8 cellular contexts compared by ENCODE assay signal in the genomic region with DNA sequence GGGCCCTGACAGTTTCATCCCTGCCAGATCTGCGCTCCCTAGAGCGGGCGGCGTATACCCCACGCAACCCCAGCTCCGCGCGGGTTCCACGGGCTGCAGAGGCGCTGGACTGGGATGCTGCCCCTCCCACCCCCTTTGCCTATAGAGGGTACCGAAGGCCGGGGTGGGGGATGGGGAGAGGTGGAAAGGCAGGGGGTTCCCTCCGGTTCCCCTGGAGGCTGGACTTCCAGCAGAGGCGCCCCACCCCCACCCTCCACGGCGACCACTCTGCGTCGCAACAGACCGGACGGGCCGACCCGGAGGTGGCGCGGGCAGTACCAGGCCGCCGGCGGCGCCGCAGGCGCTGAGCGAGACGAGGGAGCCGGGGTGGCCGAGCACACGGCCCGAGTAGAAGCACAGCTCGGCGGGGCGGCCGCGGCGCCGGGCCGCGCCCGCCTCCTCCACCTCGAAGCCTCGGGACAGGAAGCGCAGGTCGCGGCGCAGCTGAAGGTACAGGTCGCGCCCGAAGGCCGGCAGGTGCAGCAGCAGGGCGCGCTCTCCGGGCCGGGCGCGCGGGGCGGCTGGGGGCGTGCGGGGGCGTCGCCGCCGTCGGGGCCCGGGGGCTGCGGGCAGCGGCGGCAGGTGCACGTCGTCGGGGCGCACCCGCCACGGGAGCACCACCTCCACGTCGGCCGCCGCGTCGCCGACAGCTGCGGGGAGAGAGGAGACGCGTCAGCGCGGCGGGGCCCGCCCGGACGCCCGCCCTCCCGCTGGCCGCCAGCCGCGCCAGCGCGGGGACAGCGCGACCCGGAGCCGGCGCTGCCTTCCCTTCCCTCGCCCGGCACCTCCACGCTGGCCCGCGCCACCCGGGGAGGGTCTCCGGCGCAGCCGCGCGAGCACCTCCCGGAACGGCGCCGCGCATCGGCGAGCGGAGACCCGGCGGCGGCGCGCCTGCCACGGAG. TPM values are rescaled to one million over a fixed set of nuclear protein-coding genes. Genes with fewer than 3 reads are reported as not detected.
DNase-seq lines count a peak whose midpoint lies in the region; ATAC-seq, FAIRE-seq and TF ChIP-seq lines count a peak whose summit lies in the region.

No MANE protein-coding gene starts in this region.

- H3K27me3 ChIP-seq in CD8-positive, alpha-beta memory T cell (ENCODE audit: insufficient read depth, low read length, poor library complexity, severe bottlenecking) = no peaks in the 10 kb centered on the region
- H3K27me3 ChIP-seq in iPS DF 6.9 (ENCODE audit: control insufficient read depth, insufficient read depth, low read length) = peaks cover 15% of the 10 kb centered on the region; the same call in 1 of the 2 replicates
- H3K27me3 ChIP-seq in spleen (replicated peaks in 1 of 7) = peaks cover 0 to 73% (median 15%) of the 10 kb centered on the region in 7 donors

- no peaks in the 10 kb centered on the region for H3K36me3 Mint-ChIP-seq in CD8-positive, alpha-beta memory T cell
- no peaks in the 10 kb centered on the region for H3K36me3 Mint-ChIP-seq in activated T-helper 2 cell treated with anti-CD3 and anti-CD28 coated beads, Interferon-gamma antibody, Interleukin-2, Interleukin-4, amounts not matched to agents 10 μg/mL and 5 μg/mL and 100 μg/mL, durations not matched to agents 14 hours and 24 hours and 36 hours (ENCODE audit: low read depth)

- no peaks in the 10 kb centered on the region for H3K9me3 ChIP-seq in CD8-positive, alpha-beta memory T cell (ENCODE audit: low read length)
- no peaks in the 10 kb centered on the region for H3K9me3 ChIP-seq in iPS DF 6.9 (ENCODE audit: control insufficient read depth, insufficient read depth, low read length)
- no peaks in the 10 kb centered on the region for H3K9me3 ChIP-seq in spleen

- H3K4me3 Mint-ChIP-seq in CD8-positive, alpha-beta memory T cell = peak overlapping the region; percentile 77 to 87 (median 81)
- H3K4me3 Mint-ChIP-seq in activated T-helper 2 cell treated with anti-CD3 and anti-CD28 coated beads, Interferon-gamma antibody, Interleukin-2, Interleukin-4, amounts not matched to agents 10 μg/mL and 5 μg/mL and 100 μg/mL, durations not matched to agents 14 hours and 24 hours and 36 hours (ENCODE audit: low read depth) = peak overlapping the region; percentile 65

- CTCF ChIA-PET in CD8-positive, alpha-beta memory T cell (lab: Charles Lee) = interaction anchor here (1.6 to 7.0 kb wide), 4 partner anchors 8 to 410 kb away, joined by 5 to 115 read pairs (median 50); no protein-coding TSS in a partner anchor

- WGBS in iPS DF 6.9 (ENCODE audit: insufficient coverage, insufficient read length) = no CpG with 5 or more reads among the region's 134 CpGs
- 5 to 18% (median 13%) methylated on average over 4 to 134 of the region's 134 CpGs for WGBS in spleen, 5 donors

- H3K9me3 Mint-ChIP-seq in CD8-positive, alpha-beta memory T cell = no peaks in the 10 kb centered on the region
- H3K9me3 Mint-ChIP-seq in activated T-helper 2 cell treated with anti-CD3 and anti-CD28 coated beads, Interferon-gamma antibody, Interleukin-2, Interleukin-4, amounts not matched to agents 10 μg/mL and 5 μg/mL and 100 μg/mL, durations not matched to agents 14 hours and 24 hours and 36 hours = no peaks in the 10 kb centered on the region

- FAIRE-seq in HTR-8/SVneo (lab: Jason Lieb, UNC) = no peak

- peak overlapping the region in 4 of 8 donors; percentile 32 to 80 (median 68) for H3K27ac Mint-ChIP-seq in CD8-positive, alpha-beta memory T cell
- no peak overlapping the region for H3K27ac Mint-ChIP-seq in activated T-helper 2 cell treated with anti-CD3 and anti-CD28 coated beads, Interferon-gamma antibody, Interleukin-2, Interleukin-4, amounts not matched to agents 10 μg/mL and 5 μg/mL and 100 μg/mL, durations not matched to agents 14 hours and 24 hours and 36 hours

- H3K4me1 Mint-ChIP-seq in CD8-positive, alpha-beta memory T cell = peaks cover 18 to 30% (median 22%) of the 10 kb centered on the region in 3 donors
- H3K4me1 Mint-ChIP-seq in activated T-helper 2 cell treated with anti-CD3 and anti-CD28 coated beads, Interferon-gamma antibody, Interleukin-2, Interleukin-4, amounts not matched to agents 10 μg/mL and 5 μg/mL and 100 μg/mL, durations not matched to agents 14 hours and 24 hours and 36 hours (ENCODE audit: low read depth) = peaks cover 1% of the 10 kb centered on the region

- peaks cover 9% of the 10 kb centered on the region for H3K4me1 ChIP-seq in CD8-positive, alpha-beta memory T cell (ENCODE audit: insufficient read depth, low read length)
- H3K4me1 ChIP-seq in iPS DF 6.9 (ENCODE audit: control insufficient read depth, insufficient read depth, low read length) (peaks cover 2% of the 10 kb centered on the region), spleen (peaks cover 0 to 34% (median 11%) of the 10 kb centered on the region in 6 donors)

- DNase-seq in CD8-positive, alpha-beta memory T cell = peak in 3 of 5 donors; percentile 17 to 65 (median 31)
- DNase-seq in activated T-helper 2 cell treated with anti-CD3 and anti-CD28 coated beads, Interferon-gamma antibody, Interleukin-2, Interleukin-4, amounts not matched to agents 10 μg/mL and 5 μg/mL and 100 μg/mL, durations not matched to agents 14 hours and 24 hours and 36 hours (ENCODE audit: low spot score) = peak; percentile 21
- DNase-seq in iPS DF 6.9 (ENCODE audit: low read depth, low spot score) = no peak
- DNase-seq in spleen = peak; percentile 85
- DNase-seq in NCI-H128 (lab: John Stamatoyannopoulos, UW; ENCODE audit: unreplicated experiment) = no peak
- no peak for DNase-seq in HK-2 (ENCODE audit: unreplicated experiment)
- DNase-seq in HTR-8/SVneo (ENCODE audit: insufficient read length, low spot score) = no peak

- TF ChIP-seq POLR2A in spleen (IDR thresholded peaks at IDR 0.05) = no peak

- POLR2A ChIA-PET in CD8-positive, alpha-beta memory T cell (lab: Charles Lee) = interaction anchor here (0.6 to 1.4 kb wide), 6 partner anchors 9 to 935 kb away, joined by 3 to 4 read pairs (median 3); no protein-coding TSS in a partner anchor

- H3K4me3 ChIP-seq in CD8-positive, alpha-beta memory T cell (ENCODE audit: low read length) = no peak overlapping the region
- peak overlapping the region; percentile 70 for H3K4me3 ChIP-seq in iPS DF 6.9 (ENCODE audit: low read length)
- H3K4me3 ChIP-seq in spleen = peak overlapping the region; percentile 59 to 93 (median 74)

- no peaks in the 10 kb centered on the region for H3K36me3 ChIP-seq in CD8-positive, alpha-beta memory T cell (ENCODE audit: insufficient read depth, low read length)
- no peaks in the 10 kb centered on the region for H3K36me3 ChIP-seq in iPS DF 6.9 (ENCODE audit: control insufficient read depth, insufficient read depth, low read length)
- H3K36me3 ChIP-seq in spleen = no peaks in the 10 kb centered on the region

- ATAC-seq in HG02610 (IDR thresholded peaks at IDR 0.05; ENCODE audit: unreplicated experiment) = peak; percentile 4

- intact Hi-C loops in activated T-helper 2 cell treated with anti-CD3 and anti-CD28 coated beads, Interferon-gamma antibody, Interleukin-2, Interleukin-4, amounts not matched to agents 10 μg/mL and 5 μg/mL and 100 μg/mL, durations not matched to agents 14 hours and 24 hours and 36 hours (cut with micrococcal nuclease) = loop anchor here (5.0 to 10.0 kb wide), 2 partner anchors 226 to 531 kb away; no protein-coding TSS in a partner anchor
- intact Hi-C loops in spleen (cut with DNase I; ENCODE audit: low total_unique reads) = no loop called here

- no peak overlapping the region for H3K27ac ChIP-seq in CD8-positive, alpha-beta memory T cell (ENCODE audit: low read depth, low read length)
- H3K27ac ChIP-seq in iPS DF 6.9 (ENCODE audit: low read length) (no peak overlapping the region), spleen (peak overlapping the region in 4 of 8 donors; percentile 42 to 81 (median 72))

- peaks cover 0 to 5% of the 10 kb centered on the region in 2 donors for H3K27me3 Mint-ChIP-seq in CD8-positive, alpha-beta memory T cell
- peaks cover 56% of the 10 kb centered on the region for H3K27me3 Mint-ChIP-seq in activated T-helper 2 cell treated with anti-CD3 and anti-CD28 coated beads, Interferon-gamma antibody, Interleukin-2, Interleukin-4, amounts not matched to agents 10 μg/mL and 5 μg/mL and 100 μg/mL, durations not matched to agents 14 hours and 24 hours and 36 hours (ENCODE audit: low read depth)

- TF ChIP-seq CTCF in spleen (IDR thresholded peaks at IDR 0.05 in 8 of 11, conservative IDR thresholded peaks at IDR 0.05 in 3 of 11) = peak in 1 of 11 experiments; percentile 9

RNA-seq across cellular contexts. Expression of gene ADAMTS17, which starts 0.8 kb away (rescaled TPM):
- total RNA-seq in CD8-positive, alpha-beta memory T cell = 1 to 10 TPM; 1.2 to 1.9 TPM
- 2.3 TPM for polyA plus RNA-seq in CD8-positive, alpha-beta memory T cell
- total RNA-seq in activated T-helper 2 cell treated with anti-CD3 and anti-CD28 coated beads, Interferon-gamma antibody, Interleukin-2, Interleukin-4, amounts not matched to agents 10 μg/mL and 5 μg/mL and 100 μg/mL, durations not matched to agents 14 hours and 24 hours and 36 hours = 0.28 and 1.1 TPM in 2 replicates
- 10 to 100 TPM in 2 of 7 donors, 1 to 10 TPM in 5; 5.2 to 13.2 (median 8.5) TPM for total RNA-seq in spleen
- polyA plus RNA-seq in spleen = under 1 TPM; 0.21 to 0.72 (median 0.51) TPM

Comparison
In these comparisons a context has a peak if more than half of its experiments do, and no peak if none do; other contexts are left out.
1. DNase-seq: peak in CD8-positive, alpha-beta memory T cell (3 of 5), activated T-helper 2 cell treated with anti-CD3 and anti-CD28 coated beads, Interferon-gamma antibody, Interleukin-2, Interleukin-4, amounts not matched to agents 10 μg/mL and 5 μg/mL and 100 μg/mL, durations not matched to agents 14 hours and 24 hours and 36 hours (single experiment) and spleen (single experiment); none in iPS DF 6.9 (single experiment), NCI-H128 (single experiment), HK-2 (single experiment) and HTR-8/SVneo (single experiment).